ENCODE assay signal across 10 cellular contexts in the genomic region with DNA sequence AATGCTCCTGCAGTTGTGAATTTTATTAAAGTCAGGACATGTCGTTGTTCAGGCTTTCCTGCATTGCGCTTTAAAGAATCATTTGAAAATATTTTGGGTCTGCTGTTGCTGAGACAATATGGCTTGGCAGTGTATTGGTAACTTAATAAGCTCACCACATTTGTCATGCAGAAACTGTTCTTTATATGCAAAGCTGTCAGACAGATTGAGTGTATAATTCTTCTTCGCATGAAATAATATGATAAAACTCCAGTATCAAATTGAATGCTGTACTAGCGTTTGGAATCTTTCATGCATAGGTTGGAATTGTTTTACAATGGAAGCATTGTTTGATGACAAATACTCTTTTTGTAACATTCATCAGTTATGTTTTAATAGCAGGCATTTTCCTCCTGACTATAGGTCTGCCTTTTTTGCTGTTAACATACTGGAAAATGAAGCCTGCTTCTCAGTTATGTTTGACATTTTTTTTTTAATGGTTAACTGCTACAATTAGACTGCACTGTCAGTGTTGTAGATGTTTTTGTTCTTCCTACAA. TPM values are rescaled to one million over a fixed set of nuclear protein-coding genes. Genes with fewer than 3 reads are reported as not detected.
DNase-seq lines count a peak whose midpoint lies in the region; ATAC-seq, FAIRE-seq and TF ChIP-seq lines count a peak whose summit lies in the region.
"Had no signal": no experiment of that assay in that cellular context is flagged by ENCODE, and none has a peak within 500 bp of the region (broad histone marks: within the 10 kb centered on the region; RNA-seq: fewer than 3 reads in every experiment).

No MANE protein-coding gene starts in this region.

- TF ChIP-seq POLR2A in endothelial cell of umbilical vein (IDR thresholded peaks at IDR 0.05; ENCODE audit: low read depth, low read length): no peak

- H3K9me1 ChIP-seq in endothelial cell of umbilical vein (replicated peaks; ENCODE audit: control insufficient read depth, extremely low read depth, insufficient read depth, low read length): no peaks in the 10 kb centered on the region

- H3K4me3 ChIP-seq in A673 (ENCODE audit: low read depth, low read length, poor library complexity, severe bottlenecking): peak overlapping the region; percentile 30
- H3K4me3 ChIP-seq in endothelial cell of umbilical vein (replicated peaks in 1 of 3; ENCODE audit: insufficient read depth in 1 of 3, low read depth in 1 of 3, low read length in 3 of 3): no peak overlapping the region
- H3K4me3 ChIP-seq in osteoblast (ENCODE audit: insufficient read depth, low read length): peak overlapping the region; percentile 53

- H2AFZ ChIP-seq in endothelial cell of umbilical vein (ENCODE audit: low read depth, low read length) (no peak overlapping the region), osteoblast (ENCODE audit: low read length) (no peak overlapping the region)

- DNase-seq in A673 (ENCODE audit: low spot score): no peak
- DNase-seq in NCI-H526 treated with DMSO at 0.1 percent for 48 hours (lab: John Stamatoyannopoulos, UW): peak; percentile 77
- peak; percentile 33 for DNase-seq in endothelial cell of umbilical vein (ENCODE audit: low read depth, low spot score)
- peak; percentile 29 for DNase-seq in osteoblast (ENCODE audit: insufficient read length, low spot score, missing footprints)
- no peak for DNase-seq in activated CD4-positive, alpha-beta T cell treated with anti-CD3 and anti-CD28 coated beads, Interleukin-2, amount 50 U/mL, for 1 hour
- no peak for DNase-seq in activated CD8-positive, alpha-beta memory T cell treated with anti-CD3 and anti-CD28 coated beads for 24 hours
- DNase-seq in glomerular visceral epithelial cell (ENCODE audit: extremely low spot score): no peak
- DNase-seq: stimulated activated CD4-positive, alpha-beta T cell treated with anti-CD3 and anti-CD28 coated beads, Interleukin-4, amount 100 ng/mL, for 24 hours; T-helper 17 cell had no signal

- ATAC-seq in GM19328 (IDR thresholded peaks at IDR 0.05; ENCODE audit: unreplicated experiment): no peak
- ATAC-seq: T-helper 17 cell had no signal

- H3K4me1 ChIP-seq in A673 (ENCODE audit: insufficient read depth, low read length, poor library complexity, severe bottlenecking) (peaks cover 68% of the 10 kb centered on the region), endothelial cell of umbilical vein (ENCODE audit: control insufficient read depth, extremely low read depth, insufficient read depth, low read length) (peaks cover 40% of the 10 kb centered on the region), osteoblast (ENCODE audit: insufficient read depth, low read length) (peaks cover 60% of the 10 kb centered on the region)

- H4K20me1 ChIP-seq in endothelial cell of umbilical vein (replicated peaks; ENCODE audit: control insufficient read depth, extremely low read depth, insufficient read depth, low read length): no peaks in the 10 kb centered on the region
- peaks cover 6% of the 10 kb centered on the region for H4K20me1 ChIP-seq in osteoblast (ENCODE audit: insufficient read depth, low read length)

- H3K4me2 ChIP-seq in endothelial cell of umbilical vein (ENCODE audit: insufficient read depth, low read length) (peak overlapping the region; percentile 66), osteoblast (ENCODE audit: insufficient read depth, low read length) (peak overlapping the region; percentile 79)

- FAIRE-seq in endothelial cell of umbilical vein (lab: Jason Lieb, UNC): no peak

- intact Hi-C loops in A673 (cut with micrococcal nuclease; ENCODE audit: unreplicated experiment): loop anchor here (2.0 to 5.0 kb wide), 2 partner anchors 52 to 430 kb away; a partner anchor contains a TSS
- intact Hi-C loops in endothelial cell of umbilical vein (cut with micrococcal nuclease): loop anchor here (1.0 to 5.0 kb wide), 4 partner anchors 10 to 417 kb away; no protein-coding TSS in a partner anchor

- H3K9ac ChIP-seq in endothelial cell of umbilical vein (replicated peaks; ENCODE audit: extremely low read depth, insufficient read depth, low read length): peak overlapping the region; percentile 62

- no peaks in the 10 kb centered on the region for H3K27me3 ChIP-seq in A673 (replicated peaks; ENCODE audit: insufficient read depth, low read depth, low read length, poor library complexity)
- no peaks in the 10 kb centered on the region for H3K27me3 ChIP-seq in endothelial cell of umbilical vein (ENCODE audit: control insufficient read depth in 2 of 2, insufficient read depth in 2 of 2, low read length in 2 of 2)
- no peaks in the 10 kb centered on the region for H3K27me3 ChIP-seq in osteoblast (ENCODE audit: insufficient read depth, low read length)

- no TSS peak for BruUV-seq in A673 (replicated peaks; lab: Mats Ljungman, UMichigan)
- no TSS peak for BruUV-seq in endothelial cell of umbilical vein (replicated peaks; lab: Mats Ljungman, UMichigan)

- H3K79me2 ChIP-seq in endothelial cell of umbilical vein (ENCODE audit: control insufficient read depth, insufficient read depth, low read length) (peaks cover 57% of the 10 kb centered on the region), osteoblast (ENCODE audit: insufficient read depth, low read length) (peaks cover 83% of the 10 kb centered on the region)

- POLR2A ChIA-PET in A673 (lab: Charles Lee; ENCODE audit: low non-redundant PET): no interaction called here
- POLR2A ChIA-PET in endothelial cell of umbilical vein (lab: Charles Lee): interaction anchor here (1.0 to 1.2 kb wide), 3 partner anchors 9 to 422 kb away, joined by 3 to 9 read pairs (median 4); no protein-coding TSS in a partner anchor

- H3K27ac ChIP-seq in A673 (ENCODE audit: low read depth, low read length, poor library complexity, severe bottlenecking) (peak overlapping the region; percentile 72), endothelial cell of umbilical vein (ENCODE audit: insufficient read depth, low read depth, low read length) (peak overlapping the region; percentile 76), osteoblast (ENCODE audit: low read depth, low read length) (peak overlapping the region; percentile 88)

- H3K9me3 ChIP-seq in A673 (ENCODE audit: low read depth, low read length, poor library complexity, severe bottlenecking) (no peaks in the 10 kb centered on the region), endothelial cell of umbilical vein (replicated peaks; ENCODE audit: control insufficient read depth, insufficient read depth, low read length) (no peaks in the 10 kb centered on the region), osteoblast (ENCODE audit: low read depth, low read length) (no peaks in the 10 kb centered on the region)

- no peak for TF ChIP-seq CTCF in A673 (conservative IDR thresholded peaks at IDR 0.05; ENCODE audit: low read depth, low read length)
- no peak for TF ChIP-seq CTCF in endothelial cell of umbilical vein (IDR thresholded peaks at IDR 0.05; ENCODE audit: extremely low read depth in 1 of 2, insufficient read depth in 1 of 2, low read depth in 1 of 2, low read length in 2 of 2)
- no peak for TF ChIP-seq CTCF in osteoblast (IDR thresholded peaks at IDR 0.05; ENCODE audit: extremely low read depth, low read depth, low read length)

- no peaks in the 10 kb centered on the region for H3K36me3 ChIP-seq in A673 (ENCODE audit: insufficient read depth, low read length, poor library complexity, severe bottlenecking)
- H3K36me3 ChIP-seq in endothelial cell of umbilical vein (ENCODE audit: control insufficient read depth in 2 of 2, extremely low read depth in 1 of 2, insufficient read depth in 2 of 2, low read length in 2 of 2): no peaks in the 10 kb centered on the region
- no peaks in the 10 kb centered on the region for H3K36me3 ChIP-seq in osteoblast (ENCODE audit: insufficient read depth, low read length)

- dilution Hi-C loops in endothelial cell of umbilical vein (cut with MboI; ENCODE audit: extremely low pct_ligation_motif_present, low sequenced_read_pairs): no loop called here

- CTCF ChIA-PET in A673 (lab: Charles Lee) (interaction anchor here (1.3 to 1.6 kb wide), 2 partner anchors 53 to 419 kb away, joined by 4 read pairs; a partner anchor contains a TSS), endothelial cell of umbilical vein (lab: Charles Lee) (interaction anchor here (0.5 to 2.4 kb wide), 9 partner anchors 9 to 418 kb away, joined by 3 to 15 read pairs (median 4); a partner anchor contains a TSS)

TF ChIP-seq in endothelial cell of umbilical vein, 7 proteins besides CTCF, POLR2A, EP300 and RAD21:
- TF ChIP-seq POLR2AphosphoS5 (IDR thresholded peaks at IDR 0.05; ENCODE audit: insufficient read depth, low read depth, low read length) (no peak), EZH2 (IDR thresholded peaks at IDR 0.05; ENCODE audit: borderline replicate concordance, low read depth, low read length, severe bottlenecking) (no peak), FOS (IDR thresholded peaks at IDR 0.05; ENCODE audit: borderline replicate concordance, insufficient read depth, low read length) (no peak)

RNA-seq across cellular contexts. Expression of a gene that starts 53.9 kb away (rescaled TPM):
- total RNA-seq in A673 (2021) (5.9 and 7.9 TPM in 2 replicates), endothelial cell of umbilical vein (37.3 and 42.3 TPM in 2 replicates), osteoblast (80.4 and 81.1 TPM in 2 replicates)
- polyA plus RNA-seq in endothelial cell of umbilical vein: 13.6 and 16.3 TPM in 2 replicates
- 11.4 and 11.9 TPM in 2 replicates for polyA plus RNA-seq in endothelial cell of umbilical vein (2011; cell fraction: cytosol; rRNA removed)
- polyA plus RNA-seq in endothelial cell of umbilical vein (2011; cell fraction: nucleus; rRNA removed): 42.3 and 46.1 TPM in 2 replicates
- 8.2 and 10.2 TPM in 2 replicates for polyA plus RNA-seq in endothelial cell of umbilical vein (2012)
- 95.1 and 103 TPM in 2 replicates for polyA minus RNA-seq in endothelial cell of umbilical vein
- 7.3 TPM for polyA minus RNA-seq in endothelial cell of umbilical vein (2011; cell fraction: cytosol; rRNA and poly(A)+ RNA removed)
- 142 and 159 TPM in 2 replicates for polyA minus RNA-seq in endothelial cell of umbilical vein (2011; cell fraction: nucleus; rRNA and poly(A)+ RNA removed)

Comparison
In these comparisons a context has a peak if more than half of its experiments do, and no peak if none do; other contexts are left out.
1. DNase-seq: peak in NCI-H526 treated with DMSO at 0.1 percent for 48 hours (single experiment), endothelial cell of umbilical vein (single experiment) and osteoblast (single experiment); none in A673 (single experiment), activated CD4-positive, alpha-beta T cell treated with anti-CD3 and anti-CD28 coated beads, Interleukin-2, amount 50 U/mL, for 1 hour (single experiment), activated CD8-positive, alpha-beta memory T cell treated with anti-CD3 and anti-CD28 coated beads for 24 hours (single experiment) and glomerular visceral epithelial cell (single experiment).
2. H3K4me3 ChIP-seq: peak in A673 (single experiment) and osteoblast (single experiment); none in endothelial cell of umbilical vein (0 of 3).
3. Peak in every context shown above with its lines, with median percentiles within 50 percentile points of each other: H3K27ac ChIP-seq.